In the genomic region with DNA sequence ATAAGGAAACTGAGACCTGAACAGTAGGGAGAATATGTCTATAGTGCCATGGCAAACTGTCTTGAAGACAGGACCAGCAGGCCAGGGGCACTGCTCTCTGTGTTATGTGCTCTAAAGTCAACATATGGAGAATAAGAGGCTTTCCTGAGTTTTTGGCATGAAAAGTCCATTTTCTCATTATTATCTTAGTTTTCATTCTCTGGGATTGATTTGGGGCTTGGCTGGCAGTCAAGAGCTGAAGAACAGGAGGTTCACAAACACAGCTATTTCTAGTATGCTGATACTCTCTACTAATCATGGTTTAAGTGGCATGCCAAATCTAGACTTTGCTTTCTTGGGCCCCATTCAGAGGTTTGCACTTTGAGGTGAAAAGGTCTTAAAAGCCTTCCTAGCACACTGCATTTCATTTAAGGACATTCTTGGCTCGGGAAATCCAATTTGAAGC, we compare ENCODE assay signal across 15 cellular contexts.
A peak's percentile ranks its signal among the peaks of the same experiment; 100 is the strongest.
DNase-seq lines count a peak whose midpoint lies in the region; ATAC-seq and TF ChIP-seq lines count a peak whose summit lies in the region.
"Had no signal": no experiment of that assay in that cellular context is flagged by ENCODE, and none has a peak within 500 bp of the region (broad histone marks: within the 10 kb centered on the region; RNA-seq: fewer than 3 reads in every experiment).

No MANE protein-coding gene starts in this region.

- intact Hi-C loops in left ventricle myocardium superior (cut with micrococcal nuclease), result no loop called here
- intact Hi-C loops in stomach (cut with DNase I; ENCODE audit: low total_unique reads), result no loop called here

- H3K4me1 ChIP-seq in stomach, result peaks cover 4 to 21% (median 19%) of the 10 kb centered on the region in 4 donors

- H3K9me3 ChIP-seq in stomach, result no peaks in the 10 kb centered on the region
- H3K9me3 ChIP-seq: tibial nerve had no signal

- no peaks in the 10 kb centered on the region for H3K36me3 ChIP-seq in stomach
- H3K36me3 ChIP-seq: tibial nerve had no signal

- no peak for TF ChIP-seq EP300 in stomach (IDR thresholded peaks at IDR 0.05)

- peak overlapping the region in 4 of 5 donors; percentile 21 to 45 (median 24) for H3K27ac ChIP-seq in stomach

- no peaks in the 10 kb centered on the region for H3K27me3 ChIP-seq in stomach
- H3K27me3 ChIP-seq: tibial nerve had no signal

- ATAC-seq in left ventricle myocardium superior (peak; percentile 89), HG02973 (IDR thresholded peaks at IDR 0.05; ENCODE audit: unreplicated experiment) (no peak)
- ATAC-seq: T-cell had no signal

- TF ChIP-seq CTCF in cardiac fibroblast (IDR thresholded peaks at IDR 0.05; ENCODE audit: low read depth, low read length) (no peak), stomach (IDR thresholded peaks at IDR 0.05) (no peak)

- TF ChIP-seq POLR2A in stomach (IDR thresholded peaks at IDR 0.05), result no peak

- 9 to 42% (median 20%) methylated on average over 1 of the region's 1 CpG for WGBS in stomach, 5 donors

- peak; percentile 49 for DNase-seq in H4 (ENCODE audit: low spot score)
- DNase-seq in cardiac fibroblast (ENCODE audit: low read depth in 2 of 2), result peak; percentile 19 to 98
- no peak for DNase-seq in left ventricle myocardium superior
- no peak for DNase-seq in stomach
- DNase-seq in GOT3 (lab: John Stamatoyannopoulos, UW), result no peak
- no peak for DNase-seq in DMS 273 (lab: John Stamatoyannopoulos, UW; ENCODE audit: unreplicated experiment)
- no peak for DNase-seq in NCI-H748 treated with DMSO at 0.1 percent for 48 hours (lab: John Stamatoyannopoulos, UW)
- DNase-seq: activated CD4-positive, alpha-beta T cell treated with anti-CD3 and anti-CD28 coated beads, Interleukin-2, amount 50 U/mL, for 1 hour; activated naive CD4-positive, alpha-beta T cell treated with Interleukin-2 at 50 U/mL for 16 hours; Calu3; immature natural killer cell; NK-92 treated with Interleukin-12 subunit alpha and Interleukin-12 subunit beta, amount 100 ng/mL, for 24 hours; T-cell had no signal

- H3K4me3 ChIP-seq in cardiac fibroblast (replicated peaks in 1 of 2; ENCODE audit: low read depth in 2 of 2, low read length in 2 of 2), result no peak overlapping the region
- no peak overlapping the region for H3K4me3 ChIP-seq in stomach

Comparison
In these comparisons a context has a peak if more than half of its experiments do, and no peak if none do; other contexts are left out.
1. DNase-seq: peak in H4 (single experiment) and cardiac fibroblast (2 of 2); none in left ventricle myocardium superior (single experiment), stomach (single experiment), GOT3 (single experiment), DMS 273 (single experiment) and NCI-H748 treated with DMSO at 0.1 percent for 48 hours (single experiment).